Comparison of ENCODE assay signal across 22 cellular contexts in the genomic region with DNA sequence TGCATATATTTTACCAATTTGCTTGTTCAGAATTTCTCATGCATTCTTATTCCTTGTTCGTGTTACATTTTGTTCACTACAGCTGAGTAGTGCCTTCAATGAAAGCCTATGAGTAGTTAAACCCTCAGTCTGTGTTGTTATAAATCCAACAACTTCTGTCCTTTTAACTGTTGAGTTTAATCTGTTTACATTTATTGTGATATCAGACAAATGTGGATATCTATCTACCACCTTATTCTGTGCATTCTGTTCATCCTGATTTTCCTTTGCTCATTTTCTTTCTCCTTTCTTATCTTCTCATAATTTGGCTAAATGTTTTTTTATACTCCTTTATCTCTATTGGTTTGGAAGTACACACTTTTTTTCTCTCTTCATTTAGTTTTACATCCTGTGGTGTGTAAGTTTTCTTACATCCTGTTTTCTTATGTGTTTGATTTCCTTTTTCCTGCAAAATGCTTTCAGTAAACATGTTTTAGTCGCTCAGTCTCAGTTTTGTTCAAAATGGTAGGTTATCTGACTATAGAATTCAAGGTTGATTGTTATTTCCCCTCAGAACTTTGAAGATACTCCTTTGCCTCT. TPM values are rescaled to one million over a fixed set of nuclear protein-coding genes. Genes with fewer than 3 reads are reported as not detected.
DNase-seq lines count a peak whose midpoint lies in the region; ATAC-seq, FAIRE-seq and TF ChIP-seq lines count a peak whose summit lies in the region.
"Had no signal": no experiment of that assay in that cellular context is flagged by ENCODE, and none has a peak within 500 bp of the region (broad histone marks: within the 10 kb centered on the region; RNA-seq: fewer than 3 reads in every experiment).

No MANE protein-coding gene starts in this region.

- H3K9me3 Mint-ChIP-seq in CD8-positive, alpha-beta T cell = peaks cover 12% of the 10 kb centered on the region
- peaks cover 9% of the 10 kb centered on the region for H3K9me3 Mint-ChIP-seq in activated T-helper 1 cell treated with anti-CD3 and anti-CD28 coated beads, Interleukin-12 subunit alpha, Interleukin-12 subunit beta, Interleukin-2, Interleukin-4 antibody, amounts not matched to agents 30 ng/mL and 10 ng/mL and 1 ng/mL, durations not matched to agents 14 hours and 24 hours and 36 hours
- H3K9me3 Mint-ChIP-seq in progenitor cell of endocrine pancreas (ENCODE audit: low read depth) = peaks cover 11% of the 10 kb centered on the region

- H3K27me3 ChIP-seq in CD8-positive, alpha-beta T cell (ENCODE audit: insufficient read depth, low read length) = no peaks in the 10 kb centered on the region
- H3K27me3 ChIP-seq: gastrocnemius medialis, upper lobe of right lung had no signal

- intact Hi-C loops in CD8-positive, alpha-beta T cell (cut with DNase I, micrococcal nuclease) = loop anchor here (1.0 to 5.0 kb wide), 5 partner anchors 42 to 216 kb away; partner anchors contain the start of genes CASP6 (in 1 of the 2), MCUB (in 1 of the 2) and SEC24B (in 1 of the 2)
- intact Hi-C loops in activated T-helper 1 cell treated with anti-CD3 and anti-CD28 coated beads, Interleukin-12 subunit alpha, Interleukin-12 subunit beta, Interleukin-2, Interleukin-4 antibody, amounts not matched to agents 30 ng/mL and 10 ng/mL and 1 ng/mL, durations not matched to agents 14 hours and 24 hours and 36 hours (cut with micrococcal nuclease) = loop anchor here (1.0 to 5.0 kb wide), 5 partner anchors 60 to 638 kb away; partner anchors contain the start of gene SEC24B
- intact Hi-C loops in mucosa of descending colon (cut with DNase I, micrococcal nuclease) = no loop called here

- CTCF ChIA-PET in CD8-positive, alpha-beta T cell (lab: Charles Lee) = no interaction called here

- H3K4me3 Mint-ChIP-seq in CD8-positive, alpha-beta T cell = peak overlapping the region; percentile 58
- peak overlapping the region; percentile 64 for H3K4me3 Mint-ChIP-seq in activated T-helper 1 cell treated with anti-CD3 and anti-CD28 coated beads, Interleukin-12 subunit alpha, Interleukin-12 subunit beta, Interleukin-2, Interleukin-4 antibody, amounts not matched to agents 30 ng/mL and 10 ng/mL and 1 ng/mL, durations not matched to agents 14 hours and 24 hours and 36 hours
- no peak overlapping the region for H3K4me3 Mint-ChIP-seq in progenitor cell of endocrine pancreas (ENCODE audit: low read depth)
- H3K4me3 Mint-ChIP-seq: memory B cell, nephron had no signal

- H3K4me1 ChIP-seq in CD8-positive, alpha-beta T cell (ENCODE audit: insufficient read depth, low read length) = peaks cover 73% of the 10 kb centered on the region
- no peaks in the 10 kb centered on the region for H3K4me1 ChIP-seq in mucosa of descending colon (ENCODE audit: low read depth)
- H3K4me1 ChIP-seq: gastrocnemius medialis, parathyroid adenoma had no signal

- no peaks in the 10 kb centered on the region for H3K36me3 ChIP-seq in CD8-positive, alpha-beta T cell (ENCODE audit: insufficient read depth, low read length)
- H3K36me3 ChIP-seq in mucosa of descending colon (ENCODE audit: low read depth) = no peaks in the 10 kb centered on the region
- H3K36me3 ChIP-seq: gastrocnemius medialis, upper lobe of right lung had no signal

- no peaks in the 10 kb centered on the region for H3K27me3 Mint-ChIP-seq in CD8-positive, alpha-beta T cell (ENCODE audit: low read depth)
- H3K27me3 Mint-ChIP-seq in activated T-helper 1 cell treated with anti-CD3 and anti-CD28 coated beads, Interleukin-12 subunit alpha, Interleukin-12 subunit beta, Interleukin-2, Interleukin-4 antibody, amounts not matched to agents 30 ng/mL and 10 ng/mL and 1 ng/mL, durations not matched to agents 14 hours and 24 hours and 36 hours (ENCODE audit: insufficient read depth) = no peaks in the 10 kb centered on the region
- H3K27me3 Mint-ChIP-seq in progenitor cell of endocrine pancreas = no peaks in the 10 kb centered on the region
- H3K27me3 Mint-ChIP-seq: memory B cell had no signal

- FAIRE-seq in GM18507 (lab: Jason Lieb, UNC) = peak; percentile 44
- FAIRE-seq: HepG2 had no signal

- POLR2A ChIA-PET in CD8-positive, alpha-beta T cell (lab: Charles Lee) = interaction anchor here (0.8 to 4.8 kb wide), 11 partner anchors 10 to 215 kb away, joined by 3 to 42 read pairs (median 3); partner anchors contain the start of genes MCUB and SEC24B

- H3K27ac Mint-ChIP-seq in CD8-positive, alpha-beta T cell = peak overlapping the region; percentile 92
- peak overlapping the region; percentile 87 for H3K27ac Mint-ChIP-seq in activated T-helper 1 cell treated with anti-CD3 and anti-CD28 coated beads, Interleukin-12 subunit alpha, Interleukin-12 subunit beta, Interleukin-2, Interleukin-4 antibody, amounts not matched to agents 30 ng/mL and 10 ng/mL and 1 ng/mL, durations not matched to agents 14 hours and 24 hours and 36 hours
- no peak overlapping the region for H3K27ac Mint-ChIP-seq in progenitor cell of endocrine pancreas
- H3K27ac Mint-ChIP-seq: nephron had no signal

- ATAC-seq in CD8-positive, alpha-beta T cell = no peak
- ATAC-seq in mucosa of descending colon (peak; percentile 31), HG03565 (IDR thresholded peaks at IDR 0.05; ENCODE audit: unreplicated experiment) (no peak)
- ATAC-seq: esophagus mucosa, gastrocnemius medialis, HepG2, upper lobe of right lung had no signal

- H3K36me3 Mint-ChIP-seq in CD8-positive, alpha-beta T cell = peaks cover 30% of the 10 kb centered on the region
- H3K36me3 Mint-ChIP-seq in activated T-helper 1 cell treated with anti-CD3 and anti-CD28 coated beads, Interleukin-12 subunit alpha, Interleukin-12 subunit beta, Interleukin-2, Interleukin-4 antibody, amounts not matched to agents 30 ng/mL and 10 ng/mL and 1 ng/mL, durations not matched to agents 14 hours and 24 hours and 36 hours (ENCODE audit: low read depth) = peaks cover 12% of the 10 kb centered on the region
- no peaks in the 10 kb centered on the region for H3K36me3 Mint-ChIP-seq in progenitor cell of endocrine pancreas (ENCODE audit: insufficient read depth)

- DNase-seq in CD8-positive, alpha-beta T cell = no peak
- no peak for DNase-seq in GM18507 (ENCODE audit: extremely low spot score, insufficient read length, low read depth)
- no peak for DNase-seq in activated T-helper 1 cell treated with anti-CD3 and anti-CD28 coated beads, Interleukin-12 subunit alpha, Interleukin-12 subunit beta, Interleukin-2, Interleukin-4 antibody, amounts not matched to agents 30 ng/mL and 10 ng/mL and 1 ng/mL, durations not matched to agents 14 hours and 24 hours and 36 hours (ENCODE audit: low spot score)
- no peak for DNase-seq in mucosa of descending colon
- DNase-seq in progenitor cell of endocrine pancreas (ENCODE audit: low spot score, unreplicated experiment) = no peak
- DNase-seq in NCI-H510A treated with DMSO at 0.1 percent for 48 hours (lab: John Stamatoyannopoulos, UW) = no peak
- DNase-seq: activated CD4-positive, CD25-positive, alpha-beta regulatory T cell; AML-193; gastrocnemius medialis; kidney glomerular epithelial cell; NCI-H1436; NCI-H2171; NCI-H69; SIG-M5; stimulated activated CD4-positive, alpha-beta T cell treated with anti-CD3 and anti-CD28 coated beads, Interleukin-1b, Interleukin-23, amount 100 ng/mL, for 48 hours; upper lobe of right lung had no signal

- H3K27ac ChIP-seq in CD8-positive, alpha-beta T cell (ENCODE audit: low read depth, low read length) = peak overlapping the region; percentile 52
- H3K27ac ChIP-seq: gastrocnemius medialis, parathyroid adenoma, upper lobe of right lung had no signal

- no peak for TF ChIP-seq CTCF in CD8-positive, alpha-beta T cell (IDR thresholded peaks at IDR 0.05)
- TF ChIP-seq CTCF in mucosa of descending colon (IDR thresholded peaks at IDR 0.05) = no peak
- no peak for TF ChIP-seq CTCF in progenitor cell of endocrine pancreas (IDR thresholded peaks at IDR 0.05; ENCODE audit: unreplicated experiment)

- peak overlapping the region; percentile 8 for H3K4me3 ChIP-seq in CD8-positive, alpha-beta T cell (ENCODE audit: low read depth, low read length)
- H3K4me3 ChIP-seq in mucosa of descending colon = no peak overlapping the region
- H3K4me3 ChIP-seq: gastrocnemius medialis, upper lobe of right lung had no signal

- H3K4me1 Mint-ChIP-seq in CD8-positive, alpha-beta T cell (ENCODE audit: low read depth) = peaks cover 43% of the 10 kb centered on the region
- peaks cover 8% of the 10 kb centered on the region for H3K4me1 Mint-ChIP-seq in activated T-helper 1 cell treated with anti-CD3 and anti-CD28 coated beads, Interleukin-12 subunit alpha, Interleukin-12 subunit beta, Interleukin-2, Interleukin-4 antibody, amounts not matched to agents 30 ng/mL and 10 ng/mL and 1 ng/mL, durations not matched to agents 14 hours and 24 hours and 36 hours (ENCODE audit: low read depth)
- no peaks in the 10 kb centered on the region for H3K4me1 Mint-ChIP-seq in progenitor cell of endocrine pancreas (ENCODE audit: low read depth)
- H3K4me1 Mint-ChIP-seq: nephron had no signal

- H3K9me3 ChIP-seq in CD8-positive, alpha-beta T cell (ENCODE audit: low read length) = peaks cover 6% of the 10 kb centered on the region
- peaks cover 7% of the 10 kb centered on the region for H3K9me3 ChIP-seq in mucosa of descending colon
- H3K9me3 ChIP-seq: gastrocnemius medialis, upper lobe of right lung had no signal

RNA-seq across cellular contexts. Expression of gene CASP6, which starts 54.2 kb away (rescaled TPM):
- total RNA-seq in CD8-positive, alpha-beta T cell = 1 to 10 TPM; 3.4 to 6.7 TPM
- total RNA-seq in activated T-helper 1 cell treated with anti-CD3 and anti-CD28 coated beads, Interleukin-12 subunit alpha, Interleukin-12 subunit beta, Interleukin-2, Interleukin-4 antibody, amounts not matched to agents 30 ng/mL and 10 ng/mL and 1 ng/mL, durations not matched to agents 14 hours and 24 hours and 36 hours = 29.5 and 32.9 TPM in 2 replicates
- total RNA-seq in mucosa of descending colon (10 to 100 TPM; 40.1 to 81.5 (median 78.7) TPM), progenitor cell of endocrine pancreas (61.0 and 68.2 TPM in 2 replicates)

Comparison
In these comparisons a context has a peak if more than half of its experiments do, and no peak if none do; other contexts are left out.
1. intact Hi-C loops: an anchor here in CD8-positive, alpha-beta T cell (1.0 to 5.0 kb wide) and activated T-helper 1 cell treated with anti-CD3 and anti-CD28 coated beads, Interleukin-12 subunit alpha, Interleukin-12 subunit beta, Interleukin-2, Interleukin-4 antibody, amounts not matched to agents 30 ng/mL and 10 ng/mL and 1 ng/mL, durations not matched to agents 14 hours and 24 hours and 36 hours (1.0 to 5.0 kb wide); none called in mucosa of descending colon.